ENCODE assay signal across 1 cellular context in genomic region chr7:102251531-102252372, GRCh38.
TF ChIP-seq lines count a peak whose summit lies in the region.

No MANE protein-coding gene starts in this region.

TF ChIP-seq in K562, 482 proteins besides CTCF, POLR2A, EP300 and RAD21 (continued from another document):
- TF ChIP-seq HINFP (tag; conservative IDR thresholded peaks at IDR 0.05; ENCODE audit: low read depth), result no peak
- TF ChIP-seq BACH1 (tag; IDR thresholded peaks at IDR 0.05), result no peak
- no peak for TF ChIP-seq NFIC (IDR thresholded peaks at IDR 0.05)
- TF ChIP-seq BDP1 (IDR thresholded peaks at IDR 0.05; ENCODE audit: insufficient read depth, insufficient read length), result no peak
- no peak for TF ChIP-seq SP1 (CRISPR knock-in tag; IDR thresholded peaks at IDR 0.05)
- TF ChIP-seq HDAC8 (tag; IDR thresholded peaks at IDR 0.05), result no peak
- no peak for TF ChIP-seq SMC3 (conservative IDR thresholded peaks at IDR 0.05; ENCODE audit: insufficient read depth, low read depth, low read length)
- TF ChIP-seq SMARCC2 (IDR thresholded peaks at IDR 0.05; ENCODE audit: low read depth), result no peak
- no peak for TF ChIP-seq FOS (IDR thresholded peaks at IDR 0.05; ENCODE audit: extremely low read depth, insufficient read length)
- TF ChIP-seq IRF9 (tag; IDR thresholded peaks at IDR 0.05), result no peak
- TF ChIP-seq ZNF311 (CRISPR knock-in tag; IDR thresholded peaks at IDR 0.05), result no peak
- TF ChIP-seq PCBP1 (IDR thresholded peaks at IDR 0.05; ENCODE audit: low read depth, low read length, poor library complexity, severe bottlenecking), result no peak
- no peak for TF ChIP-seq ZNF511 (CRISPR knock-in tag; IDR thresholded peaks at IDR 0.05)
- no peak for TF ChIP-seq TGIF2 (CRISPR knock-in tag; IDR thresholded peaks at IDR 0.05)
- no peak for TF ChIP-seq ZNF354B (CRISPR knock-in tag; IDR thresholded peaks at IDR 0.05)
- TF ChIP-seq GABPA (tag; conservative IDR thresholded peaks at IDR 0.05; ENCODE audit: low read depth), result no peak
- TF ChIP-seq SETDB1 (IDR thresholded peaks at IDR 0.05; ENCODE audit: low read length), result no peak
- no peak for TF ChIP-seq ZNF318 (IDR thresholded peaks at IDR 0.05; ENCODE audit: borderline replicate concordance in 1 of 2, low read depth in 1 of 2)
